ENCODE assay signal across 5 cellular contexts in genomic region chr2:24197213-24197612, GRCh38. TPM values are rescaled to one million over a fixed set of nuclear protein-coding genes. Genes with fewer than 3 reads are reported as not detected.
"Had no signal": no experiment of that assay in that cellular context is flagged by ENCODE, and none has a peak within 500 bp of the region (broad histone marks: within the 10 kb centered on the region; RNA-seq: fewer than 3 reads in every experiment).

No MANE protein-coding gene starts in this region.

RNA-seq across cellular contexts. Expression of gene FAM228A, which starts 22.4 kb away (rescaled TPM):
- total RNA-seq: HepG2, HT-29, HT1080, IMR-90 had no signal
- polyA plus RNA-seq: HepG2, IgD-negative memory B cell, IMR-90 had no signal
